In the genomic region with DNA sequence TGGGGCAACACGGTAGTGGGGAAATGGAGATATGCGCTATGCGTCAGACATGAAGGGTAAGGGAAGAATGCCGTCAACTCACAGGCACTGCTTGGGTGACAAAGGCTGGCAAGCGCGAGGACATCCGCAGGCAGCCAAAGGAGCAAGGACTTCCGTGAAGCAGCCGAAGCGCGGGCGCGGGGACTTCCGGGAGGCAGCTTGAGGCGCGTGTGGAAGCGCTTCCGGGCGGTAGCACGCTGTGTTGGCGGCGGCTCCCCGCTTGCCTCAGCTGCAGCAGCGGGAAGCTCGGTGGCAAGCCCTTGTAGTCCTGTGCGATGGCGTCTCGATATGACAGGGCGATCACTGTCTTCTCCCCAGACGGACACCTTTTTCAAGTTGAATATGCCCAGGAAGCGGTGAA, we compare ENCODE assay signal across 1 cellular context.
TF ChIP-seq lines count a peak whose summit lies in the region.

Gene PSMA8, plus strand, starts transcription at position 218 of the 400 bp plus-strand sequence. Its CDS starts 97 bp downstream, at position 315.

TF ChIP-seq in K562, 482 proteins besides CTCF, POLR2A, EP300 and RAD21:
- TF ChIP-seq, protein P1, sequence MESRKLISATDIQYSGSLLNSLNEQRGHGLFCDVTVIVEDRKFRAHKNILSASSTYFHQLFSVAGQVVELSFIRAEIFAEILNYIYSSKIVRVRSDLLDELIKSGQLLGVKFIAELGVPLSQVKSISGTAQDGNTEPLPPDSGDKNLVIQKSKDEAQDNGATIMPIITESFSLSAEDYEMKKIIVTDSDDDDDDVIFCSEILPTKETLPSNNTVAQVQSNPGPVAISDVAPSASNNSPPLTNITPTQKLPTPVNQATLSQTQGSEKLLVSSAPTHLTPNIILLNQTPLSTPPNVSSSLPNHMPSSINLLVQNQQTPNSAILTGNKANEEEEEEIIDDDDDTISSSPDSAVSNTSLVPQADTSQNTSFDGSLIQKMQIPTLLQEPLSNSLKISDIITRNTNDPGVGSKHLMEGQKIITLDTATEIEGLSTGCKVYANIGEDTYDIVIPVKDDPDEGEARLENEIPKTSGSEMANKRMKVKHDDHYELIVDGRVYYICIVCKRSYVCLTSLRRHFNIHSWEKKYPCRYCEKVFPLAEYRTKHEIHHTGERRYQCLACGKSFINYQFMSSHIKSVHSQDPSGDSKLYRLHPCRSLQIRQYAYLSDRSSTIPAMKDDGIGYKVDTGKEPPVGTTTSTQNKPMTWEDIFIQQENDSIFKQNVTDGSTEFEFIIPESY (CRISPR knock-in tag; IDR thresholded peaks at IDR 0.05) = peak; percentile 26; the same call in 1 of the 2 replicates
- no peak for TF ChIP-seq DDX20 (tag; IDR thresholded peaks at IDR 0.05; ENCODE audit: low read depth)
